ENCODE assay signal across 20 cellular contexts in the genomic region with DNA sequence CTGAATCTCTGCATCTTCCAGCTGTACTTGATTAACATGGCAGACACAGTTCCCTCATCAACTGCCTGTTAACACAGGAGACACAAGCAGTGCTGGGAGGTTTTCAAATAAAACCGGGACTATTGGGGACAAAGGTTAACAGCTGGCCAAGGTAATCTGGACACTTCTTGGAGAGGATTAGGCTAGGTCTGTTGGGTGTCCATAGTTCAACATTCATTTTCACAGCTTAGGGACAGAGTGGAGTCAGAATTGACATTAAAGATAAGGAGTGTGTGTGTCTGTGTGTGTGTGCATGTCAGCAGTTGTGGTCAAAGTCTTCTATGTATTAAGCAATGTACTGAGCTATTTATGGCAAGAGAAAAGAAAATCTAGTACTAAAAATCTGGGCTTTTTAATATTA.
"Had no signal": no experiment of that assay in that cellular context is flagged by ENCODE, and none has a peak within 500 bp of the region (broad histone marks: within the 10 kb centered on the region; RNA-seq: fewer than 3 reads in every experiment).

No MANE protein-coding gene starts in this region.

- H3K4me1 ChIP-seq: prostate gland, spleen, stomach had no signal

- H3K4me3 Mint-ChIP-seq: activated CD8-positive, alpha-beta T cell treated with anti-CD3 and anti-CD28 coated beads for 36 hours; activated naive CD8-positive, alpha-beta T cell; effector memory CD8-positive, alpha-beta T cell; mesothelial cell of epicardium; nephron progenitor cell; T-helper 17 cell had no signal

- H3K27ac ChIP-seq: prostate gland, spleen, stomach, thoracic aorta had no signal

- DNase-seq: activated CD4-positive, alpha-beta T cell treated with anti-CD3 and anti-CD28 coated beads for 4 hours; activated CD8-positive, alpha-beta T cell treated with anti-CD3 and anti-CD28 coated beads for 36 hours; activated gamma-delta T cell; activated T-cell treated with anti-CD3 and anti-CD28 coated beads, Interleukin-2, amount 50 U/mL, for 48 hours; anterior cingulate cortex; cerebellar nuclear complex; dermis blood vessel endothelial cell; effector memory CD8-positive, alpha-beta T cell; foreskin fibroblast; kidney glomerular epithelial cell; nephron progenitor cell; right cardiac atrium; spleen; stomach; T-helper 17 cell had no signal

- ATAC-seq: activated CD8-positive, alpha-beta T cell treated with anti-CD3 and anti-CD28 coated beads for 36 hours; effector memory CD8-positive, alpha-beta T cell; right cardiac atrium; T-helper 17 cell had no signal

- H3K36me3 ChIP-seq: prostate gland, spleen, stomach, thoracic aorta had no signal

- H3K36me3 Mint-ChIP-seq: activated naive CD8-positive, alpha-beta T cell; mesothelial cell of epicardium had no signal

- H3K4me3 ChIP-seq: lung, prostate gland, spleen, stomach, thoracic aorta had no signal

- H3K27ac Mint-ChIP-seq: activated CD8-positive, alpha-beta T cell treated with anti-CD3 and anti-CD28 coated beads for 36 hours; activated naive CD8-positive, alpha-beta T cell; effector memory CD8-positive, alpha-beta T cell; mesothelial cell of epicardium; nephron progenitor cell; T-helper 17 cell had no signal

- H3K4me1 Mint-ChIP-seq: mesothelial cell of epicardium, T-helper 17 cell had no signal

- H3K9me3 ChIP-seq: prostate gland, spleen, stomach, thoracic aorta had no signal

- H3K9me3 Mint-ChIP-seq: activated CD8-positive, alpha-beta T cell treated with anti-CD3 and anti-CD28 coated beads for 36 hours; mesothelial cell of epicardium; nephron progenitor cell had no signal
